14 cellular contexts compared by ENCODE assay signal in genomic region chr11:75851203-75851602, GRCh38. TPM values are rescaled to one million over a fixed set of nuclear protein-coding genes. Genes with fewer than 3 reads are reported as not detected.
DNase-seq lines count a peak whose midpoint lies in the region; ATAC-seq and TF ChIP-seq lines count a peak whose summit lies in the region.
"Had no signal": no experiment of that assay in that cellular context is flagged by ENCODE, and none has a peak within 500 bp of the region (broad histone marks: within the 10 kb centered on the region; RNA-seq: fewer than 3 reads in every experiment).

No MANE protein-coding gene starts in this region.

- no peak for DNase-seq in A673 (ENCODE audit: low spot score)
- DNase-seq in MG63: peak; percentile 32
- peak; percentile 52 for DNase-seq in fibroblast of gingiva (ENCODE audit: low read depth)
- no peak for DNase-seq in neural progenitor cell (ENCODE audit: low spot score)
- no peak for DNase-seq in T-helper 2 cell treated with Interferon-gamma antibody and Interleukin-4, amounts not matched to agents 5 μg/mL and 100 μg/mL, for 36 hours (ENCODE audit: low spot score)
- DNase-seq in 8988T: no peak
- DNase-seq in activated T-helper 1 cell treated with anti-CD3 and anti-CD28 coated beads, Interleukin-12 subunit alpha, Interleukin-12 subunit beta, Interleukin-2, Interleukin-4 antibody, amounts not matched to agents 30 ng/mL and 10 ng/mL and 1 ng/mL, durations not matched to agents 14 hours and 24 hours and 36 hours (ENCODE audit: low spot score): no peak
- DNase-seq: activated naive CD8-positive, alpha-beta T cell treated with anti-CD3 and anti-CD28 coated beads, Interleukin-2, amount 10 ng/mL, durations not matched to agents 7 days and 5 days; GDM1; islet precursor cell; NCI-H2029; occipital lobe; T-helper 17 cell had no signal

- peaks cover 15% of the 10 kb centered on the region for H3K36me3 Mint-ChIP-seq in neural progenitor cell
- H3K36me3 Mint-ChIP-seq in T-helper 2 cell treated with Interferon-gamma antibody and Interleukin-4, amounts not matched to agents 5 μg/mL and 100 μg/mL, for 36 hours (ENCODE audit: low read depth): peaks cover 8% of the 10 kb centered on the region
- peaks cover 2% of the 10 kb centered on the region for H3K36me3 Mint-ChIP-seq in activated T-helper 1 cell treated with anti-CD3 and anti-CD28 coated beads, Interleukin-12 subunit alpha, Interleukin-12 subunit beta, Interleukin-2, Interleukin-4 antibody, amounts not matched to agents 30 ng/mL and 10 ng/mL and 1 ng/mL, durations not matched to agents 14 hours and 24 hours and 36 hours (ENCODE audit: low read depth)

- no peak overlapping the region for H3K27ac Mint-ChIP-seq in neural progenitor cell
- no peak overlapping the region for H3K27ac Mint-ChIP-seq in T-helper 2 cell treated with Interferon-gamma antibody and Interleukin-4, amounts not matched to agents 5 μg/mL and 100 μg/mL, for 36 hours
- no peak overlapping the region for H3K27ac Mint-ChIP-seq in activated T-helper 1 cell treated with anti-CD3 and anti-CD28 coated beads, Interleukin-12 subunit alpha, Interleukin-12 subunit beta, Interleukin-2, Interleukin-4 antibody, amounts not matched to agents 30 ng/mL and 10 ng/mL and 1 ng/mL, durations not matched to agents 14 hours and 24 hours and 36 hours
- H3K27ac Mint-ChIP-seq: activated naive CD8-positive, alpha-beta T cell treated with anti-CD3 and anti-CD28 coated beads, Interleukin-2, amount 10 ng/mL, durations not matched to agents 7 days and 5 days; T-helper 17 cell had no signal

- peaks cover 20% of the 10 kb centered on the region for H3K79me2 ChIP-seq in neural progenitor cell (ENCODE audit: low read depth)

- peaks cover 3% of the 10 kb centered on the region for H3K9me3 Mint-ChIP-seq in neural progenitor cell
- H3K9me3 Mint-ChIP-seq in T-helper 2 cell treated with Interferon-gamma antibody and Interleukin-4, amounts not matched to agents 5 μg/mL and 100 μg/mL, for 36 hours: no peaks in the 10 kb centered on the region
- H3K9me3 Mint-ChIP-seq in activated T-helper 1 cell treated with anti-CD3 and anti-CD28 coated beads, Interleukin-12 subunit alpha, Interleukin-12 subunit beta, Interleukin-2, Interleukin-4 antibody, amounts not matched to agents 30 ng/mL and 10 ng/mL and 1 ng/mL, durations not matched to agents 14 hours and 24 hours and 36 hours: no peaks in the 10 kb centered on the region
- H3K9me3 Mint-ChIP-seq: activated naive CD8-positive, alpha-beta T cell treated with anti-CD3 and anti-CD28 coated beads, Interleukin-2, amount 10 ng/mL, durations not matched to agents 7 days and 5 days had no signal

- no peaks in the 10 kb centered on the region for H3F3A ChIP-seq in neural progenitor cell (ENCODE audit: low read depth)

- CTCF ChIA-PET in A673 (lab: Charles Lee): no interaction called here

- H3K4me2 ChIP-seq in neural progenitor cell: peak overlapping the region; percentile 15

- H3K27me3 ChIP-seq in A673 (replicated peaks; ENCODE audit: insufficient read depth, low read depth, low read length, poor library complexity) (no peaks in the 10 kb centered on the region), MG63 (no peaks in the 10 kb centered on the region), neural progenitor cell (no peaks in the 10 kb centered on the region)

- H3K27me3 Mint-ChIP-seq in neural progenitor cell (ENCODE audit: insufficient read depth, low read depth): no peaks in the 10 kb centered on the region
- H3K27me3 Mint-ChIP-seq in T-helper 2 cell treated with Interferon-gamma antibody and Interleukin-4, amounts not matched to agents 5 μg/mL and 100 μg/mL, for 36 hours (ENCODE audit: low read depth): no peaks in the 10 kb centered on the region
- H3K27me3 Mint-ChIP-seq in activated T-helper 1 cell treated with anti-CD3 and anti-CD28 coated beads, Interleukin-12 subunit alpha, Interleukin-12 subunit beta, Interleukin-2, Interleukin-4 antibody, amounts not matched to agents 30 ng/mL and 10 ng/mL and 1 ng/mL, durations not matched to agents 14 hours and 24 hours and 36 hours (ENCODE audit: insufficient read depth): no peaks in the 10 kb centered on the region
- H3K27me3 Mint-ChIP-seq: activated naive CD8-positive, alpha-beta T cell treated with anti-CD3 and anti-CD28 coated beads, Interleukin-2, amount 10 ng/mL, durations not matched to agents 7 days and 5 days; T-helper 17 cell had no signal

- BruUV-seq in A673 (replicated peaks; lab: Mats Ljungman, UMichigan): no TSS peak

- H3K9ac ChIP-seq in neural progenitor cell: no peak overlapping the region

- H3K4me3 ChIP-seq in A673 (ENCODE audit: low read depth, low read length, poor library complexity, severe bottlenecking) (no peak overlapping the region), MG63 (no peak overlapping the region), neural progenitor cell (no peak overlapping the region)

- POLR2A ChIA-PET in A673 (lab: Charles Lee; ENCODE audit: low non-redundant PET): no interaction called here

- intact Hi-C loops in A673 (cut with micrococcal nuclease; ENCODE audit: unreplicated experiment): loop anchor here (5.0 kb wide), 1 partner anchor 34 kb away; the partner anchor contains the start of gene UVRAG
- intact Hi-C loops in activated T-helper 1 cell treated with anti-CD3 and anti-CD28 coated beads, Interleukin-12 subunit alpha, Interleukin-12 subunit beta, Interleukin-2, Interleukin-4 antibody, amounts not matched to agents 30 ng/mL and 10 ng/mL and 1 ng/mL, durations not matched to agents 14 hours and 24 hours and 36 hours (cut with micrococcal nuclease): no loop called here

- H3K9me3 ChIP-seq in A673 (ENCODE audit: low read depth, low read length, poor library complexity, severe bottlenecking) (no peaks in the 10 kb centered on the region), MG63 (no peaks in the 10 kb centered on the region), neural progenitor cell (ENCODE audit: low read depth) (no peaks in the 10 kb centered on the region)

- no peak overlapping the region for H3K4me3 Mint-ChIP-seq in neural progenitor cell
- H3K4me3 Mint-ChIP-seq in T-helper 2 cell treated with Interferon-gamma antibody and Interleukin-4, amounts not matched to agents 5 μg/mL and 100 μg/mL, for 36 hours: no peak overlapping the region
- no peak overlapping the region for H3K4me3 Mint-ChIP-seq in activated T-helper 1 cell treated with anti-CD3 and anti-CD28 coated beads, Interleukin-12 subunit alpha, Interleukin-12 subunit beta, Interleukin-2, Interleukin-4 antibody, amounts not matched to agents 30 ng/mL and 10 ng/mL and 1 ng/mL, durations not matched to agents 14 hours and 24 hours and 36 hours
- H3K4me3 Mint-ChIP-seq: activated naive CD8-positive, alpha-beta T cell treated with anti-CD3 and anti-CD28 coated beads, Interleukin-2, amount 10 ng/mL, durations not matched to agents 7 days and 5 days; T-helper 17 cell had no signal

- H3K36me3 ChIP-seq in A673 (ENCODE audit: insufficient read depth, low read length, poor library complexity, severe bottlenecking) (no peaks in the 10 kb centered on the region), MG63 (no peaks in the 10 kb centered on the region), neural progenitor cell (no peaks in the 10 kb centered on the region)

- no peak for TF ChIP-seq CTCF in A673 (conservative IDR thresholded peaks at IDR 0.05; ENCODE audit: low read depth, low read length)
- no peak for TF ChIP-seq CTCF in neural progenitor cell (IDR thresholded peaks at IDR 0.05)

- ATAC-seq in GM21528 (IDR thresholded peaks at IDR 0.05; ENCODE audit: low FRiP score, unreplicated experiment): no peak
- ATAC-seq: T-helper 17 cell had no signal

- peaks cover 23% of the 10 kb centered on the region for H3K4me1 Mint-ChIP-seq in neural progenitor cell
- H3K4me1 Mint-ChIP-seq in T-helper 2 cell treated with Interferon-gamma antibody and Interleukin-4, amounts not matched to agents 5 μg/mL and 100 μg/mL, for 36 hours (ENCODE audit: low read depth): peaks cover 14% of the 10 kb centered on the region
- peaks cover 14% of the 10 kb centered on the region for H3K4me1 Mint-ChIP-seq in activated T-helper 1 cell treated with anti-CD3 and anti-CD28 coated beads, Interleukin-12 subunit alpha, Interleukin-12 subunit beta, Interleukin-2, Interleukin-4 antibody, amounts not matched to agents 30 ng/mL and 10 ng/mL and 1 ng/mL, durations not matched to agents 14 hours and 24 hours and 36 hours (ENCODE audit: low read depth)

- H4K20me1 ChIP-seq in neural progenitor cell (ENCODE audit: low read depth): peaks cover 8% of the 10 kb centered on the region

- H3K27ac ChIP-seq in A673 (ENCODE audit: low read depth, low read length, poor library complexity, severe bottlenecking): peak overlapping the region; percentile 13
- no peak overlapping the region for H3K27ac ChIP-seq in neural progenitor cell

- no peak overlapping the region for H2AFZ ChIP-seq in neural progenitor cell (replicated peaks)

- H3K4me1 ChIP-seq in A673 (ENCODE audit: insufficient read depth, low read length, poor library complexity, severe bottlenecking) (peaks cover 19% of the 10 kb centered on the region), neural progenitor cell (peaks cover 11% of the 10 kb centered on the region)

RNA-seq across cellular contexts. Expression of gene UVRAG, which starts 36.2 kb away (rescaled TPM):
- 19.6 and 21.1 TPM in 2 replicates for total RNA-seq in A673 (2021)
- 6.9 and 14.5 TPM in 2 replicates for total RNA-seq in MG63 (2014; rRNA removed; shearing (Covaris generic); ENCODE audit: low replicate concordance)
- total RNA-seq in neural progenitor cell (ENCODE audit: low replicate concordance): 30.6 and 34.0 TPM in 2 replicates
- 18.6 and 19.5 TPM in 2 replicates for total RNA-seq in activated T-helper 1 cell treated with anti-CD3 and anti-CD28 coated beads, Interleukin-12 subunit alpha, Interleukin-12 subunit beta, Interleukin-2, Interleukin-4 antibody, amounts not matched to agents 30 ng/mL and 10 ng/mL and 1 ng/mL, durations not matched to agents 14 hours and 24 hours and 36 hours

Comparison
In these comparisons a context has a peak if more than half of its experiments do, and no peak if none do; other contexts are left out.
1. DNase-seq: peak in MG63 (single experiment) and fibroblast of gingiva (single experiment); none in A673 (single experiment), neural progenitor cell (single experiment), T-helper 2 cell treated with Interferon-gamma antibody and Interleukin-4, amounts not matched to agents 5 μg/mL and 100 μg/mL, for 36 hours (single experiment), 8988T (single experiment) and activated T-helper 1 cell treated with anti-CD3 and anti-CD28 coated beads, Interleukin-12 subunit alpha, Interleukin-12 subunit beta, Interleukin-2, Interleukin-4 antibody, amounts not matched to agents 30 ng/mL and 10 ng/mL and 1 ng/mL, durations not matched to agents 14 hours and 24 hours and 36 hours (single experiment).